In genomic region chr16:31135535-31136286, GRCh38 we compare ENCODE assay signal across 8 cellular contexts. TPM values are rescaled to one million over a fixed set of nuclear protein-coding genes. Genes with fewer than 3 reads are reported as not detected.
A peak's percentile ranks its signal among the peaks of the same experiment; 100 is the strongest.
DNase-seq lines count a peak whose midpoint lies in the region; ATAC-seq and TF ChIP-seq lines count a peak whose summit lies in the region.

Gene PRSS8 (minus strand): TSS chr16:31135727. CDS start chr16:31135498, 229 bp downstream.

- peaks cover 31 to 37% of the 10 kb centered on the region in 2 experiments for H3K4me1 ChIP-seq in neutrophil (ENCODE audit: control insufficient read depth in 1 of 2, insufficient read depth in 1 of 2, low read depth in 1 of 2, low read length in 1 of 2)

- DNase-seq in D341Med (ENCODE audit: low spot score): peak; percentile 32
- peak; percentile 24 for DNase-seq in NCI-H2196 treated with DMSO at 0.1 percent for 48 hours (lab: John Stamatoyannopoulos, UW; ENCODE audit: unreplicated experiment)
- no peak for DNase-seq in OCI-M2 (lab: John Stamatoyannopoulos, UW; ENCODE audit: unreplicated experiment)
- no peak for DNase-seq in midbrain (lab: John Stamatoyannopoulos, UW)

- no peaks in the 10 kb centered on the region for H3K9me3 ChIP-seq in neutrophil

- no peak for TF ChIP-seq CTCF in neutrophil (IDR thresholded peaks at IDR 0.05)

- peak within 1 kb of the TSS; percentile 64 for H3K27ac ChIP-seq in neutrophil

- H3K36me3 ChIP-seq in neutrophil: peaks cover 7% of the 10 kb centered on the region

- ATAC-seq in esophagus mucosa (peak; percentile 74), HG02852 (IDR thresholded peaks at IDR 0.05; ENCODE audit: unreplicated experiment) (no peak)
- no peak for ATAC-seq in activated CD4-positive, CD25-positive, alpha-beta regulatory T cell treated with anti-CD3 and anti-CD28 coated beads, Interleukin-2, amount 50 U/mL, for 24 hours

- H3K27me3 ChIP-seq in neutrophil: no peaks in the 10 kb centered on the region

- peak within 1 kb of the TSS; percentile 8 to 24 for H3K4me3 ChIP-seq in neutrophil (ENCODE audit: low read depth in 1 of 2, low read length in 1 of 2)

RNA-seq across cellular contexts. Expression of gene PRSS8, which starts in this region (rescaled TPM):
- total RNA-seq in esophagus mucosa: 59.3 TPM

Comparison
In these comparisons a context has a peak if more than half of its experiments do, and no peak if none do; other contexts are left out.
1. DNase-seq: peak in D341Med (single experiment) and NCI-H2196 treated with DMSO at 0.1 percent for 48 hours (single experiment); none in OCI-M2 (single experiment) and midbrain (single experiment).